18 cellular contexts compared by ENCODE assay signal in genomic region chr5:173922527-173922926, GRCh38. TPM values are rescaled to one million over a fixed set of nuclear protein-coding genes. Genes with fewer than 3 reads are reported as not detected.
DNase-seq lines count a peak whose midpoint lies in the region; ATAC-seq and TF ChIP-seq lines count a peak whose summit lies in the region.
"Had no signal": no experiment of that assay in that cellular context is flagged by ENCODE, and none has a peak within 500 bp of the region (broad histone marks: within the 10 kb centered on the region; RNA-seq: fewer than 3 reads in every experiment).

No MANE protein-coding gene starts in this region.

- TF ChIP-seq POLR2A in gastroesophageal sphincter (IDR thresholded peaks at IDR 0.05) (no peak), stomach (IDR thresholded peaks at IDR 0.05) (no peak)

- no peak for TF ChIP-seq CTCF in gastroesophageal sphincter (IDR thresholded peaks at IDR 0.05)
- TF ChIP-seq CTCF in stomach (IDR thresholded peaks at IDR 0.05), result no peak

- WGBS in gastroesophageal sphincter (ENCODE audit: low coverage in 1 of 2), 2 donors, result 100% methylated on average over 1 of the region's 2 CpGs; no CpG with 5 or more reads in 1 of the 2 donors
- WGBS in stomach, 5 donors, result 91 to 100% (median 98%) methylated on average over 2 of the region's 2 CpGs

- ATAC-seq in gastroesophageal sphincter (no peak), GM18867 (IDR thresholded peaks at IDR 0.05; ENCODE audit: unreplicated experiment) (no peak)
- ATAC-seq: activated CD4-positive, alpha-beta T cell treated with anti-CD3 and anti-CD28 coated beads for 36 hours; Panc1 had no signal

- H3K4me3 ChIP-seq in BLaER1 treated with 17β-estradiol and CSF1 and Interleukin-3, amounts not matched to agents 10 nM and 100 nM, result no peak overlapping the region
- H3K4me3 ChIP-seq in gastroesophageal sphincter, result no peak overlapping the region
- H3K4me3 ChIP-seq in stomach, result no peak overlapping the region
- H3K4me3 ChIP-seq: SJCRH30 had no signal

- no peak overlapping the region for H3K9ac ChIP-seq in BLaER1 treated with 17β-estradiol and CSF1 and Interleukin-3, amounts not matched to agents 10 nM and 100 nM

- TF ChIP-seq EP300 in gastroesophageal sphincter (IDR thresholded peaks at IDR 0.05) (no peak), stomach (IDR thresholded peaks at IDR 0.05) (no peak)

- no peaks in the 10 kb centered on the region for H3K27me3 ChIP-seq in BLaER1 treated with 17β-estradiol and CSF1 and Interleukin-3, amounts not matched to agents 10 nM and 100 nM
- H3K27me3 ChIP-seq in gastroesophageal sphincter (no peaks in the 10 kb centered on the region), stomach (no peaks in the 10 kb centered on the region)
- H3K27me3 ChIP-seq: SJCRH30 had no signal

- in situ Hi-C loops in SK-MEL-5 (cut with HindIII; ENCODE audit: low pct_unique_long_range_greater_than_20kb, low sequenced_read_pairs), result no loop called here

- H3K27ac ChIP-seq in BLaER1 treated with 17β-estradiol and CSF1 and Interleukin-3, amounts not matched to agents 10 nM and 100 nM, result peak overlapping the region in 1 of 11 experiments; percentile 90; a peak in 3 of 22 replicates
- peak overlapping the region; percentile 75 to 89 (median 85) for H3K27ac ChIP-seq in gastroesophageal sphincter
- H3K27ac ChIP-seq in stomach, result peak overlapping the region in 4 of 5 donors; percentile 13 to 88 (median 84)
- H3K27ac ChIP-seq: SJCRH30 had no signal

- peaks cover 0 to 30% (median 0%) of the 10 kb centered on the region in 11 experiments; a peak in 3 of 22 replicates for H4K20me1 ChIP-seq in BLaER1 treated with 17β-estradiol and CSF1 and Interleukin-3, amounts not matched to agents 10 nM and 100 nM

- H3K9me3 ChIP-seq in BLaER1 treated with 17β-estradiol and CSF1 and Interleukin-3, amounts not matched to agents 10 nM and 100 nM (replicated peaks in 1 of 11), result no peaks in the 10 kb centered on the region
- H3K9me3 ChIP-seq in gastroesophageal sphincter, result no peaks in the 10 kb centered on the region
- H3K9me3 ChIP-seq in stomach, result no peaks in the 10 kb centered on the region
- H3K9me3 ChIP-seq: SJCRH30 had no signal

- DNase-seq in SK-MEL-5 (ENCODE audit: low read depth, low spot score) (peak; percentile 17), stomach (no peak), NCI-H524 treated with DMSO at 0.1 percent for 48 hours (lab: John Stamatoyannopoulos, UW) (no peak), OCI-M1 (lab: John Stamatoyannopoulos, UW) (no peak), SHP77 (lab: John Stamatoyannopoulos, UW) (no peak)
- DNase-seq: ACHN; activated CD4-positive, alpha-beta T cell treated with anti-CD3 and anti-CD28 coated beads for 36 hours; activated T-cell treated with anti-CD3 and anti-CD28 coated beads for 4 hours; Karpas-422; mammary epithelial cell; NCI-H446 treated with DMSO at 0.1 percent for 48 hours; posterior cingulate gyrus; SJCRH30; stimulated activated naive CD4-positive, alpha-beta T cell had no signal

- H3K36me3 ChIP-seq in BLaER1 treated with 17β-estradiol and CSF1 and Interleukin-3, amounts not matched to agents 10 nM and 100 nM, result peaks cover 0 to 28% (median 0%) of the 10 kb centered on the region in 11 experiments; a peak in 6 of 22 replicates
- H3K36me3 ChIP-seq in gastroesophageal sphincter (no peaks in the 10 kb centered on the region), stomach (peaks cover 0 to 8% (median 2%) of the 10 kb centered on the region in 4 donors)
- H3K36me3 ChIP-seq: SJCRH30 had no signal

- intact Hi-C loops in stomach (cut with DNase I; ENCODE audit: low total_unique reads), result no loop called here

- H3K4me2 ChIP-seq in BLaER1 treated with 17β-estradiol and CSF1 and Interleukin-3, amounts not matched to agents 10 nM and 100 nM, result peak overlapping the region; percentile 65 to 92 (median 80)

- peaks cover 88 to 93% (median 91%) of the 10 kb centered on the region in 10 experiments for H3K4me1 ChIP-seq in BLaER1 treated with 17β-estradiol and CSF1 and Interleukin-3, amounts not matched to agents 10 nM and 100 nM
- peaks cover 35 to 93% (median 68%) of the 10 kb centered on the region in 3 donors for H3K4me1 ChIP-seq in gastroesophageal sphincter
- peaks cover 53 to 99% (median 79%) of the 10 kb centered on the region in 4 donors for H3K4me1 ChIP-seq in stomach

RNA-seq across cellular contexts. Expression of gene CPEB4, which starts 34.4 kb away (rescaled TPM):
- total RNA-seq in SK-MEL-5 (2014; rRNA removed; shearing (Covaris generic)), result 17.8 and 18.0 TPM in 2 replicates
- 9.7 and 13.0 TPM in 2 replicates for polyA plus RNA-seq in SK-MEL-5 (2015; cell fraction: cytosol; rRNA removed)
- polyA plus RNA-seq in SK-MEL-5 (2015; cell fraction: nucleus; rRNA removed), result 15.4 and 17.4 TPM in 2 replicates
- total RNA-seq in gastroesophageal sphincter (10 to 100 TPM; 43.3 to 60.6 (median 52.4) TPM), stomach (100 to 1,000 TPM in 1 of 5 donors, 10 to 100 TPM in 3, 1 to 10 TPM in 1; 6.7 to 115 (median 61.0) TPM)
- polyA plus RNA-seq in stomach, result 10 to 100 TPM in 1 of 3 donors, 1 to 10 TPM in 2; 3.5 to 14.5 (median 8.3) TPM
